Comparison of ENCODE assay signal across 28 cellular contexts in genomic region chr4:72983706-72984105, GRCh38.
"Had no signal": no experiment of that assay in that cellular context is flagged by ENCODE, and none has a peak within 500 bp of the region (broad histone marks: within the 10 kb centered on the region; RNA-seq: fewer than 3 reads in every experiment).

No MANE protein-coding gene starts in this region.

- H3K27me3 ChIP-seq: brain microvascular endothelial cell, dorsolateral prefrontal cortex, esophagus muscularis mucosa, gastrocnemius medialis, heart left ventricle had no signal

- H3K27ac Mint-ChIP-seq: activated CD8-positive, alpha-beta T cell treated with anti-CD3 and anti-CD28 coated beads for 36 hours; activated naive CD8-positive, alpha-beta T cell; activated T-helper 17 cell treated with anti-CD3 and anti-CD28 coated beads, Interleukin-2, amount 50 U/mL, for 72 hours; dendritic cell treated with granulocyte-macrophage colony-stimulating factor and Interleukin-4, amounts not matched to agents 40 ng/mL and 50 ng/mL, for 4 days; endodermal cell had no signal

- H3K36me3 ChIP-seq: brain microvascular endothelial cell, esophagus muscularis mucosa, gastrocnemius medialis, heart left ventricle had no signal

- H3K36me3 Mint-ChIP-seq: activated naive CD8-positive, alpha-beta T cell had no signal

- H3K4me1 ChIP-seq: esophagus muscularis mucosa, foreskin keratinocyte, gastrocnemius medialis, heart left ventricle had no signal

- H3K9me3 Mint-ChIP-seq: activated CD8-positive, alpha-beta T cell treated with anti-CD3 and anti-CD28 coated beads for 36 hours; activated T-cell treated with anti-CD3 and anti-CD28 coated beads, Interleukin-2, amount 50 U/mL, for 4 hours; activated T-helper 17 cell treated with anti-CD3 and anti-CD28 coated beads, Interleukin-2, amount 50 U/mL, for 72 hours; central memory CD8-positive, alpha-beta T cell; dendritic cell treated with granulocyte-macrophage colony-stimulating factor and Interleukin-4, amounts not matched to agents 40 ng/mL and 50 ng/mL, for 4 days; endodermal cell had no signal

- H3K4me3 ChIP-seq: coronary artery, dorsolateral prefrontal cortex, esophagus muscularis mucosa, gastrocnemius medialis, heart left ventricle had no signal

- H3K27ac ChIP-seq: brain microvascular endothelial cell, coronary artery, dorsolateral prefrontal cortex, esophagus muscularis mucosa, foreskin keratinocyte, gastrocnemius medialis, heart left ventricle had no signal

- H3K4me1 Mint-ChIP-seq: activated T-helper 17 cell treated with anti-CD3 and anti-CD28 coated beads, Interleukin-2, amount 50 U/mL, for 72 hours had no signal

- H3K4me3 Mint-ChIP-seq: activated CD8-positive, alpha-beta T cell treated with anti-CD3 and anti-CD28 coated beads for 36 hours; activated naive CD8-positive, alpha-beta T cell; activated T-cell treated with anti-CD3 and anti-CD28 coated beads, Interleukin-2, amount 50 U/mL, for 4 hours; activated T-helper 17 cell treated with anti-CD3 and anti-CD28 coated beads, Interleukin-2, amount 50 U/mL, for 72 hours; central memory CD8-positive, alpha-beta T cell; dendritic cell treated with granulocyte-macrophage colony-stimulating factor and Interleukin-4, amounts not matched to agents 40 ng/mL and 50 ng/mL, for 4 days; endodermal cell had no signal

- ATAC-seq: foreskin keratinocyte, gastrocnemius medialis, heart left ventricle had no signal

- DNase-seq: activated CD4-positive, alpha-beta T cell treated with anti-CD3 and anti-CD28 coated beads for 1 hour; activated CD4-positive, alpha-beta T cell treated with anti-CD3 and anti-CD28 coated beads for 4 hours; activated CD4-positive, alpha-beta T cell treated with anti-CD3 and anti-CD28 coated beads, Interleukin-2, amount 50 U/mL, for 1 hour; activated CD8-positive, alpha-beta memory T cell treated with anti-CD3 and anti-CD28 coated beads for 24 hours; activated effector memory CD4-positive, alpha-beta T cell treated with Interleukin-2 at 50 U/mL for 16 hours; activated gamma-delta T cell treated with Interleukin-2 at 50 U/mL for 16 hours; activated naive CD4-positive, alpha-beta T cell treated with anti-CD3 and anti-CD28 coated beads, Interleukin-2, amount 50 U/mL, for 16 hours; activated naive CD4-positive, alpha-beta T cell treated with Interleukin-2 at 50 U/mL for 16 hours; activated T-cell treated with anti-CD3 and anti-CD28 coated beads, Interleukin-2, amount 50 U/mL, for 4 hours; amniotic stem cell; anterior cingulate cortex; brain microvascular endothelial cell; dorsolateral prefrontal cortex; effector memory CD4-positive, alpha-beta T cell; endodermal cell; erythroblast; foreskin keratinocyte; gastrocnemius medialis; glutamatergic neuron; heart left ventricle; T-helper 2 cell had no signal

- H3K9me3 ChIP-seq: esophagus muscularis mucosa, gastrocnemius medialis, heart left ventricle had no signal

- H3K27me3 Mint-ChIP-seq: activated CD8-positive, alpha-beta T cell treated with anti-CD3 and anti-CD28 coated beads for 36 hours; dendritic cell treated with granulocyte-macrophage colony-stimulating factor and Interleukin-4, amounts not matched to agents 40 ng/mL and 50 ng/mL, for 4 days had no signal
